In genomic region chr4:120053916-120054315, GRCh38 we compare ENCODE assay signal across 10 cellular contexts. TPM values are rescaled to one million over a fixed set of nuclear protein-coding genes. Genes with fewer than 3 reads are reported as not detected.
DNase-seq lines count a peak whose midpoint lies in the region; ATAC-seq and TF ChIP-seq lines count a peak whose summit lies in the region.
"Had no signal": no experiment of that assay in that cellular context is flagged by ENCODE, and none has a peak within 500 bp of the region (broad histone marks: within the 10 kb centered on the region; RNA-seq: fewer than 3 reads in every experiment).

No MANE protein-coding gene starts in this region.

- TF ChIP-seq CTCF in GM13976 (IDR thresholded peaks at IDR 0.05; ENCODE audit: borderline replicate concordance, control extremely low read depth, extremely low read depth, insufficient read depth, missing control alignments), result no peak

- H3K9me3 Mint-ChIP-seq in naive B cell, result no peaks in the 10 kb centered on the region

- ATAC-seq in GM19043 (IDR thresholded peaks at IDR 0.05; ENCODE audit: low read depth, unreplicated experiment), result peak; percentile 55
- peak; percentile 48 for ATAC-seq in HG02610 (IDR thresholded peaks at IDR 0.05; ENCODE audit: unreplicated experiment)
- ATAC-seq in HG03457 (IDR thresholded peaks at IDR 0.05; ENCODE audit: unreplicated experiment), result peak; percentile 45
- peak; percentile 48 to 51 for ATAC-seq in naive B cell (ENCODE audit: low read depth in 2 of 2)

- DNase-seq in naive B cell, result no peak
- DNase-seq in occipital lobe (lab: John Stamatoyannopoulos, UW), result no peak
- DNase-seq in NCI-H69 (lab: John Stamatoyannopoulos, UW), result no peak
- no peak for DNase-seq in GM13976 (ENCODE audit: low spot score)
- no peak for DNase-seq in AG20443 (ENCODE audit: low spot score)
- DNase-seq: activated CD8-positive, alpha-beta memory T cell treated with anti-CD3 and anti-CD28 coated beads, Interleukin-2, amount 50 U/mL, for 48 hours; NCI-H446 treated with DMSO at 0.1 percent for 48 hours had no signal

- in situ Hi-C loops in GM13976 (cut with MboI; ENCODE audit: low sequenced_read_pairs, unreplicated experiment), result loop anchor here (10.0 kb wide), 1 partner anchor 739 kb away; no protein-coding TSS in a partner anchor

- no peak overlapping the region for H3K27ac Mint-ChIP-seq in naive B cell

- no peaks in the 10 kb centered on the region for H3K27me3 Mint-ChIP-seq in naive B cell

- H3K4me3 Mint-ChIP-seq in naive B cell, result no peak overlapping the region

- H3K36me3 Mint-ChIP-seq in naive B cell, result no peaks in the 10 kb centered on the region

- H3K4me1 Mint-ChIP-seq in naive B cell, result peaks cover 5 to 12% (median 7%) of the 10 kb centered on the region in 3 donors

RNA-seq across cellular contexts. Expression of gene MAD2L1, which starts 12.7 kb away (rescaled TPM):
- 1 to 10 TPM; 2.9 to 7.9 (median 6.1) TPM for polyA plus RNA-seq in naive B cell (ENCODE audit: low read depth in 6 of 6)
- 7.2 TPM for total RNA-seq in occipital lobe
